Comparison of ENCODE assay signal across 8 cellular contexts in the genomic region with DNA sequence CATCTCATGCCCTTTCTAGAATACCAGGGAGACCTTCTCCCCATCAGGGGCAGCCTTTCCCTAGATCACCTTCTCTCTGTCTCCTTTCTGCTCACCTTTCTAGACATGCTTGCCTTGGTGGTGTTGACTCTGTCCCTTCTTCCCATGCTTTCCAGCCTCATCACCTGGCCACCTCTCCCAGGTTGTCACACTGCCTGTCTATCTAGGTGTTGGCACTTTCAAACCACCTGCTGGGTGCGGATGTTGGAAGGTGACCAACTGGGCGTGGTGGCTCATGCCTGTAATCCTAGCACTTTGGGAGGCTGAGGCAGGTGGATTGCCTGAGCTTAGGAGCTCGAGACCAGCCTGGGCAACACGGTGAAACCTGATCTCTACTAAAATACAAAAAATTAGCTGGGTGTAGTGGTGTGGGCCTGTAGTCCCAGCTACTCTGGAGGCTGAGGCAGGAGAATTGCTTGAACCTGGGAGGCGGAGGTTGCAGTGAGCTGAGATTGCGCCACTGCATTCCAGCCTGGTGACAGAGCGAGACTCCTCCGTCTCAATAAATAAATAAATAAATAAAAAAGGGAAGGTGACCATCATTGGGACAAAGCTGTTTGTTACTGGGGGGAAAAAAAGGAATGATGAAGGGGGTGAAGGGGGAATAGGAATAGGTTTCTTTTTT. TPM values are rescaled to one million over a fixed set of nuclear protein-coding genes. Genes with fewer than 3 reads are reported as not detected.
A peak's percentile ranks its signal among the peaks of the same experiment; 100 is the strongest.
DNase-seq lines count a peak whose midpoint lies in the region; TF ChIP-seq lines count a peak whose summit lies in the region.
"Not testable (repeated sequence)": the region's sequence is repeated elsewhere in the genome, so short reads cannot be mapped to it uniquely, and the experiment has no call there.

No MANE protein-coding gene starts in this region.

- not testable (repeated sequence) for H3K9ac ChIP-seq in colonic mucosa (ENCODE audit: low read depth in 2 of 2, low read length in 2 of 2)

- intact Hi-C loops in colonic mucosa (cut with DNase I), result loop anchor here (10.0 kb wide), 1 partner anchor 129 kb away; no protein-coding TSS in a partner anchor

- H3K36me3 ChIP-seq in colonic mucosa, result not testable (repeated sequence)

- not testable (repeated sequence) for H3K27ac ChIP-seq in colonic mucosa

- peaks cover 13% of the 10 kb centered on the region for H3K27me3 Mint-ChIP-seq in glutamatergic neuron (ENCODE audit: unreplicated experiment)
- H3K27me3 Mint-ChIP-seq in osteocyte (ENCODE audit: unreplicated experiment), result not testable (repeated sequence)

- H3K4me3 ChIP-seq in colonic mucosa, result not testable (repeated sequence)

- H3K9me3 ChIP-seq in colonic mucosa, result not testable (repeated sequence)

- not testable (repeated sequence) for H3K4me3 Mint-ChIP-seq in glutamatergic neuron (ENCODE audit: unreplicated experiment); osteocyte (ENCODE audit: unreplicated experiment)

- peaks cover 17% of the 10 kb centered on the region for H3K9me3 Mint-ChIP-seq in glutamatergic neuron (ENCODE audit: unreplicated experiment)
- H3K9me3 Mint-ChIP-seq in osteocyte (ENCODE audit: unreplicated experiment), result not testable (repeated sequence)

- H3K27ac Mint-ChIP-seq in glutamatergic neuron (ENCODE audit: unreplicated experiment), result peak overlapping the region; percentile 11
- H3K27ac Mint-ChIP-seq in osteocyte (ENCODE audit: unreplicated experiment), result not testable (repeated sequence)

- peak; percentile 6 for DNase-seq in AG20443 (ENCODE audit: low spot score)
- DNase-seq in DMS53 treated with DMSO at 0.1 percent for 48 hours (lab: John Stamatoyannopoulos, UW; ENCODE audit: unreplicated experiment), result peak; percentile 69
- peak; percentile 75 for DNase-seq in NCI-H1105 treated with DMSO at 0.1 percent for 48 hours (lab: John Stamatoyannopoulos, UW)
- peak; percentile 59 for DNase-seq in NCI-H345 (lab: John Stamatoyannopoulos, UW)
- peak; percentile 18 for DNase-seq in RPMI8226
- peak; percentile 50 for DNase-seq in colonic mucosa
- DNase-seq in glutamatergic neuron, result not testable (repeated sequence)
- DNase-seq in osteocyte (ENCODE audit: extremely low spot score, unreplicated experiment), result peak; percentile 59

- H3K27me3 ChIP-seq in colonic mucosa, result not testable (repeated sequence)

- not testable (repeated sequence) for H3K4me1 ChIP-seq in colonic mucosa

- TF ChIP-seq CTCF in colonic mucosa (IDR thresholded peaks at IDR 0.05); glutamatergic neuron (IDR thresholded peaks at IDR 0.05; ENCODE audit: partially characterized antibody, unreplicated experiment); osteocyte (IDR thresholded peaks at IDR 0.05): not testable (repeated sequence)

- H3K4me1 Mint-ChIP-seq in glutamatergic neuron (ENCODE audit: low read depth, unreplicated experiment), result peaks cover 36% of the 10 kb centered on the region
- H3K4me1 Mint-ChIP-seq in osteocyte (ENCODE audit: unreplicated experiment), result not testable (repeated sequence)

- not testable (repeated sequence) for H3K36me3 Mint-ChIP-seq in glutamatergic neuron (ENCODE audit: unreplicated experiment); osteocyte (ENCODE audit: unreplicated experiment)

RNA-seq across cellular contexts. Expression of gene NKD1, which starts 44.2 kb away (rescaled TPM):
- total RNA-seq in colonic mucosa, result 1 to 10 TPM; 2.3 TPM
- total RNA-seq in glutamatergic neuron (ENCODE audit: unreplicated experiment), result 31.3 TPM
- 0.43 and 0.63 TPM in 2 replicates for total RNA-seq in osteocyte
